Comparison of ENCODE assay signal across 8 cellular contexts in genomic region chr3:15861163-15861562, GRCh38.
DNase-seq lines count a peak whose midpoint lies in the region; ATAC-seq and TF ChIP-seq lines count a peak whose summit lies in the region.

No MANE protein-coding gene starts in this region.

- CTCF ChIA-PET in HCT116 (lab: Charles Lee) = no interaction called here
- CTCF ChIA-PET in activated CD4-positive, alpha-beta memory T cell treated with anti-CD3 and anti-CD28 coated beads, Interleukin-2, amount 10 ng/mL, durations not matched to agents 7 days and 5 days (lab: Charles Lee) = interaction anchor here (0.9 to 1.1 kb wide), 2 partner anchors 230 to 317 kb away, joined by 3 to 5 read pairs; no protein-coding TSS in a partner anchor

- H3K27ac ChIP-seq in BLaER1 treated with 17β-estradiol and CSF1 and Interleukin-3, amounts not matched to agents 10 nM and 100 nM = peak overlapping the region in 1 of 11 experiments; percentile 84; a peak in 3 of 22 replicates
- H3K27ac ChIP-seq in HCT116 (ENCODE audit: low read depth, low read length) (no peak overlapping the region), iPS-20b (ENCODE audit: low read length) (no peak overlapping the region)

- DNase-seq in HCT116 (ENCODE audit: low read depth, low spot score) = no peak
- DNase-seq in activated CD4-positive, alpha-beta memory T cell treated with anti-CD3 and anti-CD28 coated beads, Interleukin-2, amount 10 ng/mL, durations not matched to agents 7 days and 5 days = no peak
- no peak for DNase-seq in H7
- no peak for DNase-seq in SW480 (ENCODE audit: low spot score)
- no peak for DNase-seq in activated naive CD4-positive, alpha-beta T cell (lab: John Stamatoyannopoulos, UW)

- no peaks in the 10 kb centered on the region for H3K27me3 Mint-ChIP-seq in activated CD4-positive, alpha-beta memory T cell treated with anti-CD3 and anti-CD28 coated beads, Interleukin-2, amount 10 ng/mL, durations not matched to agents 7 days and 5 days

- intact Hi-C loops in HCT116 (cut with micrococcal nuclease) = no loop called here

- ATAC-seq in HCT116 = no peak
- no peak for ATAC-seq in HG03378 (IDR thresholded peaks at IDR 0.05; ENCODE audit: unreplicated experiment)

- peaks cover 35% of the 10 kb centered on the region for H3K4me1 Mint-ChIP-seq in activated CD4-positive, alpha-beta memory T cell treated with anti-CD3 and anti-CD28 coated beads, Interleukin-2, amount 10 ng/mL, durations not matched to agents 7 days and 5 days

- no TSS peak for BruUV-seq in HCT116 (replicated peaks; lab: Mats Ljungman, UMichigan)

- peaks cover 0 to 21% (median 13%) of the 10 kb centered on the region in 11 experiments; a peak in 12 of 22 replicates for H3K36me3 ChIP-seq in BLaER1 treated with 17β-estradiol and CSF1 and Interleukin-3, amounts not matched to agents 10 nM and 100 nM
- H3K36me3 ChIP-seq in HCT116 (ENCODE audit: control insufficient read depth in 1 of 2, insufficient read depth in 2 of 2, low read length in 2 of 2) (no peaks in the 10 kb centered on the region), iPS-20b (ENCODE audit: insufficient read depth, low read depth, low read length) (no peaks in the 10 kb centered on the region), H7 (replicated peaks; ENCODE audit: control insufficient read depth, insufficient read depth, low read length) (no peaks in the 10 kb centered on the region)

- peak overlapping the region in 7 of 10 experiments; percentile 83 to 100 (median 96); a peak in 9 of 20 replicates for H3K4me3 ChIP-seq in BLaER1 treated with 17β-estradiol and CSF1 and Interleukin-3, amounts not matched to agents 10 nM and 100 nM
- H3K4me3 ChIP-seq in HCT116 (replicated peaks in 1 of 2; ENCODE audit: low read depth in 1 of 2, low read length in 2 of 2) (peak overlapping the region in 1 of 2 experiments; percentile 62; a peak in 1 of 4 replicates), iPS-20b (ENCODE audit: low read length) (peak overlapping the region; percentile 79; the same call in 1 of the 2 replicates), H7 (ENCODE audit: insufficient read depth, low read depth, low read length) (no peak overlapping the region)

- no peak for TF ChIP-seq RAD21 in HCT116 (IDR thresholded peaks at IDR 0.05; ENCODE audit: low read depth)

- H3K79me2 ChIP-seq in HCT116 (ENCODE audit: insufficient read depth, low read length) = peaks cover 30% of the 10 kb centered on the region

- no peak overlapping the region for H2AFZ ChIP-seq in HCT116 (ENCODE audit: low read depth, low read length, poor library complexity, severe bottlenecking)

- H3K4me1 ChIP-seq in BLaER1 treated with 17β-estradiol and CSF1 and Interleukin-3, amounts not matched to agents 10 nM and 100 nM = peaks cover 0 to 33% (median 22%) of the 10 kb centered on the region in 10 experiments; a peak in 16 of 20 replicates
- H3K4me1 ChIP-seq in HCT116 (ENCODE audit: control insufficient read depth in 1 of 2, insufficient read depth in 2 of 2, low read length in 2 of 2) (peaks cover 0 to 25% of the 10 kb centered on the region in 2 experiments; a peak in 2 of 4 replicates), iPS-20b (ENCODE audit: insufficient read depth, low read length) (peaks cover 9% of the 10 kb centered on the region; the same call in 1 of the 2 replicates)

- TF ChIP-seq CTCF in HCT116 (IDR thresholded peaks at IDR 0.05 in 2 of 3, conservative IDR thresholded peaks at IDR 0.05 in 1 of 3; ENCODE audit: borderline replicate concordance in 1 of 3, insufficient read depth in 1 of 3, low read depth in 2 of 3, low read length in 2 of 3) = no peak

- peaks cover 27% of the 10 kb centered on the region for H3K36me3 Mint-ChIP-seq in activated CD4-positive, alpha-beta memory T cell treated with anti-CD3 and anti-CD28 coated beads, Interleukin-2, amount 10 ng/mL, durations not matched to agents 7 days and 5 days (ENCODE audit: low read depth)

- H3K4me2 ChIP-seq in BLaER1 treated with 17β-estradiol and CSF1 and Interleukin-3, amounts not matched to agents 10 nM and 100 nM = peak overlapping the region in 10 of 11 experiments; percentile 74 to 96 (median 88); a peak in 19 of 22 replicates
- H3K4me2 ChIP-seq in HCT116 (ENCODE audit: low read length) = peak overlapping the region; percentile 75

- peak overlapping the region in 3 of 11 experiments; percentile 86 to 95 (median 88); a peak in 2 of 22 replicates for H3K9ac ChIP-seq in BLaER1 treated with 17β-estradiol and CSF1 and Interleukin-3, amounts not matched to agents 10 nM and 100 nM
- H3K9ac ChIP-seq in HCT116 (ENCODE audit: low read length) (no peak overlapping the region), iPS-20b (ENCODE audit: low read depth, low read length) (peak overlapping the region; percentile 75; the same call in 1 of the 2 replicates)

- TF ChIP-seq POLR2A in HCT116 (IDR thresholded peaks at IDR 0.05; ENCODE audit: borderline replicate concordance, extremely low read depth, insufficient read depth, insufficient read length) = no peak

- H3K9me2 ChIP-seq in HCT116 (ENCODE audit: insufficient read depth) = no peaks in the 10 kb centered on the region

- H3K4me3 Mint-ChIP-seq in activated CD4-positive, alpha-beta memory T cell treated with anti-CD3 and anti-CD28 coated beads, Interleukin-2, amount 10 ng/mL, durations not matched to agents 7 days and 5 days = peak overlapping the region; percentile 77

- RAD21 ChIA-PET in HCT116 (lab: Charles Lee; ENCODE audit: low non-redundant PET in 1 of 2, low total read pairs in 2 of 2, uncharacterized antibody in 2 of 2, unreplicated experiment in 2 of 2) = no interaction called here

- H3K27me3 ChIP-seq in BLaER1 treated with 17β-estradiol and CSF1 and Interleukin-3, amounts not matched to agents 10 nM and 100 nM = no peaks in the 10 kb centered on the region
- H3K27me3 ChIP-seq in HCT116 (ENCODE audit: insufficient read depth, low read length) (no peaks in the 10 kb centered on the region), iPS-20b (ENCODE audit: insufficient read depth, low read length) (0 out of 2 replicates have a peak, but pooled peaks cover 5% of the 10 kb centered on the region), H7 (ENCODE audit: control insufficient read depth, insufficient read depth, low read length) (no peaks in the 10 kb centered on the region)

- no peak overlapping the region for H3K27ac Mint-ChIP-seq in activated CD4-positive, alpha-beta memory T cell treated with anti-CD3 and anti-CD28 coated beads, Interleukin-2, amount 10 ng/mL, durations not matched to agents 7 days and 5 days

- peaks cover 3% of the 10 kb centered on the region for H3K9me3 Mint-ChIP-seq in activated CD4-positive, alpha-beta memory T cell treated with anti-CD3 and anti-CD28 coated beads, Interleukin-2, amount 10 ng/mL, durations not matched to agents 7 days and 5 days

- H3K9me3 ChIP-seq in BLaER1 treated with 17β-estradiol and CSF1 and Interleukin-3, amounts not matched to agents 10 nM and 100 nM (replicated peaks in 1 of 11) = peaks cover 8 to 33% (median 29%) of the 10 kb centered on the region in 11 experiments
- H3K9me3 ChIP-seq in HCT116 (ENCODE audit: control insufficient read depth in 1 of 2, insufficient read depth in 1 of 2, low read depth in 1 of 2, low read length in 2 of 2) = peaks cover 0 to 3% of the 10 kb centered on the region in 2 experiments; a peak in 1 of 4 replicates
- peaks cover 7% of the 10 kb centered on the region; the same call in 1 of the 2 replicates for H3K9me3 ChIP-seq in iPS-20b (ENCODE audit: insufficient read depth, low read depth, low read length)

- POLR2A ChIA-PET in HCT116 (lab: Charles Lee) = no interaction called here
- POLR2A ChIA-PET in activated CD4-positive, alpha-beta memory T cell treated with anti-CD3 and anti-CD28 coated beads, Interleukin-2, amount 10 ng/mL, durations not matched to agents 7 days and 5 days (lab: Charles Lee) = interaction anchor here (1.3 kb wide), 1 partner anchor 63 kb away, joined by 3 read pairs; the partner anchor contains the start of gene ANKRD28

- peaks cover 0 to 19% (median 0%) of the 10 kb centered on the region in 11 experiments; a peak in 5 of 22 replicates for H4K20me1 ChIP-seq in BLaER1 treated with 17β-estradiol and CSF1 and Interleukin-3, amounts not matched to agents 10 nM and 100 nM
- H4K20me1 ChIP-seq in HCT116 (ENCODE audit: insufficient read depth) = no peaks in the 10 kb centered on the region

TF ChIP-seq in HCT116, 20 proteins besides CTCF, POLR2A, EP300 and RAD21:
- TF ChIP-seq ELF1 (IDR thresholded peaks at IDR 0.05; ENCODE audit: borderline replicate concordance, low read depth) (no peak), TCF7L2 (IDR thresholded peaks at IDR 0.05; ENCODE audit: borderline replicate concordance, extremely low read depth, insufficient read depth, insufficient read length) (no peak), ZFX (IDR thresholded peaks at IDR 0.05) (no peak), CEBPB (IDR thresholded peaks at IDR 0.05; ENCODE audit: low read depth) (no peak)
